Comparison of ENCODE assay signal across 22 cellular contexts in genomic region chr14:52755607-52756316, GRCh38. TPM values are rescaled to one million over a fixed set of nuclear protein-coding genes. Genes with fewer than 3 reads are reported as not detected.
DNase-seq lines count a peak whose midpoint lies in the region; ATAC-seq and TF ChIP-seq lines count a peak whose summit lies in the region.
"Had no signal": no experiment of that assay in that cellular context is flagged by ENCODE, and none has a peak within 500 bp of the region (broad histone marks: within the 10 kb centered on the region; RNA-seq: fewer than 3 reads in every experiment).

No MANE protein-coding gene starts in this region.

- no peak overlapping the region for H3K4me3 Mint-ChIP-seq in MCF 10A (ENCODE audit: unreplicated experiment)
- H3K4me3 Mint-ChIP-seq in natural killer cell treated with Interleukin-12 subunit alpha and Interleukin-12 subunit beta and Interleukin-15 and Interleukin-18, amount 100 ng/mL, for 72 hours: no peak overlapping the region

- 84% methylated on average over 5 of the region's 5 CpGs for WGBS in mammary epithelial cell (ENCODE audit: low coverage, missing lambda C conversion rate)

- no peaks in the 10 kb centered on the region for H3K27me3 Mint-ChIP-seq in MCF 10A (ENCODE audit: insufficient read depth, unreplicated experiment)
- H3K27me3 Mint-ChIP-seq in natural killer cell treated with Interleukin-12 subunit alpha and Interleukin-12 subunit beta and Interleukin-15 and Interleukin-18, amount 100 ng/mL, for 72 hours: no peaks in the 10 kb centered on the region

- H3K36me3 ChIP-seq in mammary epithelial cell (ENCODE audit: insufficient read depth, low read length): peaks cover 16% of the 10 kb centered on the region

- POLR2A ChIA-PET in MCF 10A (lab: Yijun Ruan, JAX): no interaction called here

- intact Hi-C loops in MCF 10A (cut with micrococcal nuclease): no loop called here
- intact Hi-C loops in mammary epithelial cell (cut with micrococcal nuclease): no loop called here

- no peak overlapping the region for H3K4me3 ChIP-seq in mammary epithelial cell (replicated peaks in 1 of 3; ENCODE audit: insufficient read depth in 1 of 3, low read depth in 2 of 3, low read length in 3 of 3)
- H3K4me3 ChIP-seq: K562, SK-N-MC had no signal

- no peaks in the 10 kb centered on the region for H3K9me3 ChIP-seq in mammary epithelial cell (replicated peaks; ENCODE audit: insufficient read depth, low read length)

- H3K79me2 ChIP-seq in mammary epithelial cell (ENCODE audit: insufficient read depth, low read length): no peaks in the 10 kb centered on the region

- TF ChIP-seq CTCF in MCF 10A (IDR thresholded peaks at IDR 0.05; ENCODE audit: unreplicated experiment) (no peak), mammary epithelial cell (conservative IDR thresholded peaks at IDR 0.05 in 1 of 2, IDR thresholded peaks at IDR 0.05 in 1 of 2; ENCODE audit: extremely low read depth in 1 of 2, insufficient read depth in 1 of 2, low read depth in 1 of 2, low read length in 2 of 2) (no peak)

- H3K27ac ChIP-seq in mammary epithelial cell (ENCODE audit: insufficient read depth, low read depth, low read length): no peak overlapping the region
- H3K27ac ChIP-seq: RWPE1, SK-N-MC had no signal

- H3K9me3 Mint-ChIP-seq in MCF 10A (ENCODE audit: unreplicated experiment): no peaks in the 10 kb centered on the region
- H3K9me3 Mint-ChIP-seq in natural killer cell treated with Interleukin-12 subunit alpha and Interleukin-12 subunit beta and Interleukin-15 and Interleukin-18, amount 100 ng/mL, for 72 hours: no peaks in the 10 kb centered on the region

- CTCF ChIA-PET in MCF 10A (lab: Yijun Ruan, JAX) (interaction anchor here (0.6 to 0.7 kb wide), 3 partner anchors 9 to 1566 kb away, joined by 3 to 4 read pairs (median 3); no protein-coding TSS in a partner anchor), mammary epithelial cell (lab: Charles Lee; ENCODE audit: low non-redundant PET) (no interaction called here)

- DNase-seq in MCF 10A (ENCODE audit: unreplicated experiment) (no peak), mammary epithelial cell (no peak), NCI-H526 treated with DMSO at 0.1 percent for 48 hours (lab: John Stamatoyannopoulos, UW) (peak; percentile 14), left lobe of liver (ENCODE audit: low spot score) (no peak), NCI-H1105 treated with DMSO at 0.1 percent for 48 hours (lab: John Stamatoyannopoulos, UW) (no peak)
- no peak for DNase-seq in natural killer cell treated with Interleukin-12 subunit alpha and Interleukin-12 subunit beta and Interleukin-15 and Interleukin-18, amount 100 ng/mL, for 72 hours (ENCODE audit: low spot score)
- DNase-seq: DND-41, GOT3, MM.1S, NCI-H1048, NCI-H1436, NCI-H187 treated with DMSO at 0.1 percent for 48 hours, NCI-H2107, NCI-H748 treated with DMSO at 0.1 percent for 48 hours, SHP77 treated with DMSO at 0.1 percent for 48 hours, SW 1271 had no signal

- H4K20me1 ChIP-seq in mammary epithelial cell (ENCODE audit: insufficient read depth, low read length): no peaks in the 10 kb centered on the region

- no peak overlapping the region for H3K4me2 ChIP-seq in mammary epithelial cell (ENCODE audit: insufficient read depth, low read depth, low read length)

- H3K9ac ChIP-seq in mammary epithelial cell (ENCODE audit: insufficient read depth, low read length): no peak overlapping the region

- in situ Hi-C loops in mammary epithelial cell (cut with MboI; ENCODE audit: low sequenced_read_pairs in 2 of 2): no loop called here

- BruUV-seq in MCF 10A (replicated peaks; lab: Mats Ljungman, UMichigan): no TSS peak
- no TSS peak for BruUV-seq in mammary epithelial cell (replicated peaks; lab: Mats Ljungman, UMichigan)

- H3K36me3 Mint-ChIP-seq in MCF 10A (ENCODE audit: insufficient read depth, unreplicated experiment): peaks cover 21% of the 10 kb centered on the region
- no peaks in the 10 kb centered on the region for H3K36me3 Mint-ChIP-seq in natural killer cell treated with Interleukin-12 subunit alpha and Interleukin-12 subunit beta and Interleukin-15 and Interleukin-18, amount 100 ng/mL, for 72 hours

- no peaks in the 10 kb centered on the region for H3K27me3 ChIP-seq in mammary epithelial cell (ENCODE audit: insufficient read depth, low read length)

- peak overlapping the region; percentile 46 for H3K27ac Mint-ChIP-seq in MCF 10A (ENCODE audit: low read depth, unreplicated experiment)
- H3K27ac Mint-ChIP-seq in natural killer cell treated with Interleukin-12 subunit alpha and Interleukin-12 subunit beta and Interleukin-15 and Interleukin-18, amount 100 ng/mL, for 72 hours: no peak overlapping the region

- no peak overlapping the region for H2AFZ ChIP-seq in mammary epithelial cell (ENCODE audit: low read depth, low read length)

- no peaks in the 10 kb centered on the region for H3K4me1 ChIP-seq in mammary epithelial cell (ENCODE audit: insufficient read depth, low read length)

- ATAC-seq in left lobe of liver (peak; percentile 68), HG02759 (IDR thresholded peaks at IDR 0.05; ENCODE audit: unreplicated experiment) (no peak), GM18858 (IDR thresholded peaks at IDR 0.05; ENCODE audit: unreplicated experiment) (no peak)
- no peak for ATAC-seq in natural killer cell treated with Interleukin-12 subunit alpha and Interleukin-12 subunit beta and Interleukin-15 and Interleukin-18, amount 100 ng/mL, for 72 hours
- ATAC-seq: HCT116, K562 had no signal

- dilution Hi-C loops in mammary epithelial cell (cut with HindIII; ENCODE audit: low sequenced_read_pairs): no loop called here

- H3K4me1 Mint-ChIP-seq in MCF 10A (ENCODE audit: insufficient read depth, unreplicated experiment): no peaks in the 10 kb centered on the region
- H3K4me1 Mint-ChIP-seq in natural killer cell treated with Interleukin-12 subunit alpha and Interleukin-12 subunit beta and Interleukin-15 and Interleukin-18, amount 100 ng/mL, for 72 hours (ENCODE audit: low read depth in 2 of 2): no peaks in the 10 kb centered on the region

RNA-seq across cellular contexts. Expression of gene STYX, which starts 25.8 kb away (rescaled TPM):
- total RNA-seq in MCF 10A (2022): 15.5 and 16.3 TPM in 2 replicates
- total RNA-seq in mammary epithelial cell: 10 to 100 TPM; 14.0 to 23.2 TPM
- 5.5 TPM for polyA plus RNA-seq in mammary epithelial cell
- polyA minus RNA-seq in mammary epithelial cell: 5.0 TPM
- total RNA-seq in left lobe of liver: 11.5 TPM
- total RNA-seq in natural killer cell treated with Interleukin-12 subunit alpha and Interleukin-12 subunit beta and Interleukin-15 and Interleukin-18, amount 100 ng/mL, for 72 hours: 10 to 100 TPM; 11.9 to 13.2 TPM

RNA-seq across cellular contexts. Expression of gene GNPNAT1, which starts 35.6 kb away (rescaled TPM):
- total RNA-seq in MCF 10A (2022): 39.2 and 58.8 TPM in 2 replicates
- total RNA-seq in mammary epithelial cell: 10 to 100 TPM; 24.0 to 44.9 TPM
- 23.4 TPM for polyA plus RNA-seq in mammary epithelial cell
- polyA minus RNA-seq in mammary epithelial cell: 27.6 TPM
- 36.7 TPM for total RNA-seq in left lobe of liver
- 10 to 100 TPM; 25.9 to 31.4 TPM for total RNA-seq in natural killer cell treated with Interleukin-12 subunit alpha and Interleukin-12 subunit beta and Interleukin-15 and Interleukin-18, amount 100 ng/mL, for 72 hours

RNA-seq across cellular contexts. Expression of gene PSMC6, which starts 48.8 kb away (rescaled TPM):
- total RNA-seq in MCF 10A (2022): 83.9 and 90.0 TPM in 2 replicates
- total RNA-seq in mammary epithelial cell: 10 to 100 TPM; 57.0 to 83.3 TPM
- 43.7 TPM for polyA plus RNA-seq in mammary epithelial cell
- 42.0 TPM for polyA minus RNA-seq in mammary epithelial cell
- total RNA-seq in left lobe of liver: 34.7 TPM
- total RNA-seq in natural killer cell treated with Interleukin-12 subunit alpha and Interleukin-12 subunit beta and Interleukin-15 and Interleukin-18, amount 100 ng/mL, for 72 hours: 100 to 1,000 TPM; 123 to 129 TPM
